ENCODE assay signal across 20 cellular contexts in genomic region chr17:12952012-12952411, GRCh38.
A peak's percentile ranks its signal among the peaks of the same experiment; 100 is the strongest.
DNase-seq lines count a peak whose midpoint lies in the region; ATAC-seq and TF ChIP-seq lines count a peak whose summit lies in the region.
"Had no signal": no experiment of that assay in that cellular context is flagged by ENCODE, and none has a peak within 500 bp of the region (broad histone marks: within the 10 kb centered on the region; RNA-seq: fewer than 3 reads in every experiment).

No MANE protein-coding gene starts in this region.

- peak overlapping the region; percentile 25 for H3K23ac ChIP-seq in trophoblast cell (ENCODE audit: low read length)

- no peak overlapping the region for H2BK5ac ChIP-seq in trophoblast cell (ENCODE audit: low read depth, low read length, poor library complexity)

- no peak for TF ChIP-seq CTCF in left ventricle myocardium inferior (IDR thresholded peaks at IDR 0.05; ENCODE audit: borderline replicate concordance)
- no peak for TF ChIP-seq CTCF in osteoblast (IDR thresholded peaks at IDR 0.05; ENCODE audit: extremely low read depth, low read depth, low read length)

- no peak overlapping the region for H3K9ac ChIP-seq in trophoblast cell (ENCODE audit: low read length)
- H3K9ac ChIP-seq: BLaER1 treated with 17β-estradiol and CSF1 and Interleukin-3, amounts not matched to agents 10 nM and 100 nM had no signal

- H3K79me2 ChIP-seq in trophoblast cell (ENCODE audit: control insufficient read depth, insufficient read depth, low read length, poor library complexity): no peaks in the 10 kb centered on the region
- no peaks in the 10 kb centered on the region for H3K79me2 ChIP-seq in osteoblast (ENCODE audit: insufficient read depth, low read length)

- no peak overlapping the region for H3K4ac ChIP-seq in trophoblast cell (ENCODE audit: low read depth, low read length)

- no peak overlapping the region for H3K27ac ChIP-seq in right cardiac atrium (ENCODE audit: low read length)
- H3K27ac ChIP-seq in left ventricle myocardium inferior (replicated peaks): no peak overlapping the region
- no peak overlapping the region for H3K27ac ChIP-seq in trophoblast cell (ENCODE audit: low read depth, low read length)
- no peak overlapping the region for H3K27ac ChIP-seq in osteoblast (ENCODE audit: low read depth, low read length)
- H3K27ac ChIP-seq: 22Rv1; A549; BLaER1 treated with 17β-estradiol and CSF1 and Interleukin-3, amounts not matched to agents 10 nM and 100 nM; C4-2B had no signal

- H3K14ac ChIP-seq in trophoblast cell (ENCODE audit: low read length): no peak overlapping the region

- no peaks in the 10 kb centered on the region for H3K4me1 ChIP-seq in right cardiac atrium (ENCODE audit: control insufficient read depth, insufficient read depth, low read length)
- peaks cover 4% of the 10 kb centered on the region for H3K4me1 ChIP-seq in left ventricle myocardium inferior
- no peaks in the 10 kb centered on the region for H3K4me1 ChIP-seq in trophoblast cell (ENCODE audit: control insufficient read depth in 1 of 2, insufficient read depth in 2 of 2, low read length in 2 of 2)
- no peaks in the 10 kb centered on the region for H3K4me1 ChIP-seq in osteoblast (ENCODE audit: insufficient read depth, low read length)
- H3K4me1 ChIP-seq: A549, Caco-2 had no signal

- H3K18ac ChIP-seq in trophoblast cell (ENCODE audit: low read length): no peak overlapping the region

- H3K27me3 ChIP-seq in right cardiac atrium (ENCODE audit: control insufficient read depth, insufficient read depth): no peaks in the 10 kb centered on the region
- H3K27me3 ChIP-seq in left ventricle myocardium inferior (ENCODE audit: low read depth): no peaks in the 10 kb centered on the region
- no peaks in the 10 kb centered on the region for H3K27me3 ChIP-seq in trophoblast cell (ENCODE audit: insufficient read depth, low read length)
- H3K27me3 ChIP-seq in osteoblast (ENCODE audit: insufficient read depth, low read length): no peaks in the 10 kb centered on the region
- H3K27me3 ChIP-seq: BLaER1 treated with 17β-estradiol and CSF1 and Interleukin-3, amounts not matched to agents 10 nM and 100 nM had no signal

- no peaks in the 10 kb centered on the region for H4K20me1 ChIP-seq in osteoblast (ENCODE audit: insufficient read depth, low read length)
- H4K20me1 ChIP-seq: BLaER1 treated with 17β-estradiol and CSF1 and Interleukin-3, amounts not matched to agents 10 nM and 100 nM had no signal

- H2BK120ac ChIP-seq in trophoblast cell (ENCODE audit: insufficient read depth, low read length, poor library complexity): no peak overlapping the region

- H2BK12ac ChIP-seq in trophoblast cell (ENCODE audit: low read length): no peak overlapping the region

- intact Hi-C loops in Right ventricle myocardium superior (cut with DNase I) (no loop called here), right cardiac atrium (cut with DNase I) (no loop called here), left ventricle myocardium superior (cut with micrococcal nuclease) (no loop called here), left ventricle myocardium inferior (cut with micrococcal nuclease) (no loop called here)

- ATAC-seq in Right ventricle myocardium superior (ENCODE audit: poor library complexity): peak; percentile 52
- no peak for ATAC-seq in right cardiac atrium
- peak; percentile 45 for ATAC-seq in left ventricle myocardium superior
- ATAC-seq: A549; CD8-positive, alpha-beta T cell had no signal

- H3K4me2 ChIP-seq in trophoblast cell (ENCODE audit: low read length) (no peak overlapping the region), osteoblast (ENCODE audit: insufficient read depth, low read length) (no peak overlapping the region)
- H3K4me2 ChIP-seq: A549; BLaER1 treated with 17β-estradiol and CSF1 and Interleukin-3, amounts not matched to agents 10 nM and 100 nM had no signal

- DNase-seq in Right ventricle myocardium superior: no peak
- no peak for DNase-seq in right cardiac atrium
- DNase-seq in left ventricle myocardium superior: no peak
- DNase-seq in left ventricle myocardium inferior: no peak
- peak; percentile 18 for DNase-seq in cerebellar cortex (ENCODE audit: low spot score)
- DNase-seq in trophoblast cell: no peak
- DNase-seq in osteoblast (ENCODE audit: insufficient read length, low spot score, missing footprints): no peak
- no peak for DNase-seq in activated CD4-positive, alpha-beta T cell treated with anti-CD3 and anti-CD28 coated beads, Interleukin-2, amount 50 U/mL, for 4 hours
- DNase-seq: AML-193; Caco-2; Calu3; CD4-positive, alpha-beta T cell; CD8-positive, alpha-beta T cell; DND-41; EL; GF-D8 had no signal

- H4K91ac ChIP-seq in trophoblast cell (ENCODE audit: low read depth, low read length): no peak overlapping the region

- H3K4me3 ChIP-seq in right cardiac atrium (ENCODE audit: low read length) (no peak overlapping the region), left ventricle myocardium inferior (no peak overlapping the region), trophoblast cell (ENCODE audit: low read depth, low read length) (no peak overlapping the region), osteoblast (ENCODE audit: insufficient read depth, low read length) (no peak overlapping the region)
- H3K4me3 ChIP-seq: A549; BLaER1 treated with 17β-estradiol and CSF1 and Interleukin-3, amounts not matched to agents 10 nM and 100 nM had no signal

- no peak overlapping the region for H2AK5ac ChIP-seq in trophoblast cell (ENCODE audit: low read length)

- no peak overlapping the region for H4K8ac ChIP-seq in trophoblast cell (ENCODE audit: low read depth, low read length)

- no peaks in the 10 kb centered on the region for H3K79me1 ChIP-seq in trophoblast cell (ENCODE audit: low read length)

- H3K9me3 ChIP-seq in right cardiac atrium (ENCODE audit: control insufficient read depth, low read length) (no peaks in the 10 kb centered on the region), left ventricle myocardium inferior (replicated peaks) (peaks cover 5% of the 10 kb centered on the region), trophoblast cell (ENCODE audit: insufficient read depth, low read depth, low read length) (peaks cover 4% of the 10 kb centered on the region), osteoblast (ENCODE audit: low read depth, low read length) (no peaks in the 10 kb centered on the region)
- H3K9me3 ChIP-seq: Caco-2 had no signal

- H2AFZ ChIP-seq in trophoblast cell (ENCODE audit: insufficient read depth, low read length, poor library complexity) (no peak overlapping the region), osteoblast (ENCODE audit: low read length) (no peak overlapping the region)

- no peak overlapping the region for H4K12ac ChIP-seq in trophoblast cell (ENCODE audit: low read depth, low read length)

- H3K36me3 ChIP-seq in left ventricle myocardium inferior: peaks cover 26% of the 10 kb centered on the region
- H3K36me3 ChIP-seq in trophoblast cell (ENCODE audit: control insufficient read depth in 1 of 2, insufficient read depth in 2 of 2, low read length in 2 of 2): peaks cover 0 to 5% of the 10 kb centered on the region in 2 experiments
- H3K36me3 ChIP-seq in osteoblast (ENCODE audit: insufficient read depth, low read length): no peaks in the 10 kb centered on the region

- WGBS in right cardiac atrium: 86% methylated on average over 4 of the region's 4 CpGs
- whole genome bisulfite sequencing in trophoblast cell (ENCODE audit: extremely low coverage, insufficient coverage, insufficient read length): no CpG with 5 or more reads among the region's 4 CpGs

Comparison
In these comparisons a context has a peak if more than half of its experiments do, and no peak if none do; other contexts are left out.
1. ATAC-seq: peak in Right ventricle myocardium superior (single experiment) and left ventricle myocardium superior (single experiment); none in right cardiac atrium (0 of 2).